ENCODE assay signal across 34 cellular contexts in genomic region chr11:109838034-109838433, GRCh38.
"Had no signal": no experiment of that assay in that cellular context is flagged by ENCODE, and none has a peak within 500 bp of the region (broad histone marks: within the 10 kb centered on the region; RNA-seq: fewer than 3 reads in every experiment).

No MANE protein-coding gene starts in this region.

- H3K4me1 Mint-ChIP-seq: activated B cell treated with CpG ODN at 0.5 μM for 24 hours; activated CD4-positive, alpha-beta T cell treated with anti-CD3 and anti-CD28 coated beads for 36 hours; activated CD4-positive, alpha-beta T cell treated with anti-CD3 and anti-CD28 coated beads, Interleukin-2, amount 10 ng/mL, durations not matched to agents 24 days and 14 days; activated CD8-positive, alpha-beta memory T cell treated with anti-CD3 and anti-CD28 coated beads, Interleukin-2, amount 10 ng/mL, durations not matched to agents 7 days and 5 days; activated naive CD4-positive, alpha-beta T cell treated with anti-CD3 and anti-CD28 coated beads, Interleukin-2, amount 50 U/mL, for 24 hours; activated naive CD8-positive, alpha-beta T cell treated with anti-CD3 and anti-CD28 coated beads for 36 hours; activated naive CD8-positive, alpha-beta T cell treated with anti-CD3 and anti-CD28 coated beads, Interleukin-2, amount 50 U/mL, for 24 hours; T-helper 17 cell had no signal

- H3K79me2 ChIP-seq: hepatocyte had no signal

- H3K27me3 Mint-ChIP-seq: activated CD4-positive, alpha-beta T cell treated with anti-CD3 and anti-CD28 coated beads, Interleukin-2, amount 10 ng/mL, durations not matched to agents 24 days and 14 days; activated CD8-positive, alpha-beta memory T cell treated with anti-CD3 and anti-CD28 coated beads, Interleukin-2, amount 10 ng/mL, durations not matched to agents 7 days and 5 days; activated naive CD4-positive, alpha-beta T cell treated with anti-CD3 and anti-CD28 coated beads, Interleukin-2, amount 50 U/mL, for 24 hours; brain; T-helper 17 cell had no signal

- H3K36me3 Mint-ChIP-seq: activated CD4-positive, alpha-beta memory T cell treated with anti-CD3 and anti-CD28 coated beads for 36 hours; activated CD8-positive, alpha-beta memory T cell treated with anti-CD3 and anti-CD28 coated beads, Interleukin-2, amount 10 ng/mL, durations not matched to agents 7 days and 5 days; activated naive CD4-positive, alpha-beta T cell treated with anti-CD3 and anti-CD28 coated beads, Interleukin-2, amount 50 U/mL, for 24 hours; activated naive CD8-positive, alpha-beta T cell treated with anti-CD3 and anti-CD28 coated beads for 36 hours; brain had no signal

- H3K27ac Mint-ChIP-seq: activated B cell treated with CpG ODN at 0.5 μM for 24 hours; activated CD4-positive, alpha-beta memory T cell treated with anti-CD3 and anti-CD28 coated beads for 36 hours; activated CD4-positive, alpha-beta T cell treated with anti-CD3 and anti-CD28 coated beads for 36 hours; activated CD4-positive, alpha-beta T cell treated with anti-CD3 and anti-CD28 coated beads, Interleukin-2, amount 10 ng/mL, durations not matched to agents 24 days and 14 days; activated CD8-positive, alpha-beta memory T cell treated with anti-CD3 and anti-CD28 coated beads, Interleukin-2, amount 10 ng/mL, durations not matched to agents 7 days and 5 days; activated CD8-positive, alpha-beta T cell treated with anti-CD3 and anti-CD28 coated beads, Interleukin-2, amount 10 ng/mL, durations not matched to agents 7 days and 5 days; activated naive CD4-positive, alpha-beta T cell treated with anti-CD3 and anti-CD28 coated beads for 36 hours; activated naive CD4-positive, alpha-beta T cell treated with anti-CD3 and anti-CD28 coated beads, Interleukin-2, amount 50 U/mL, for 24 hours; activated naive CD8-positive, alpha-beta T cell treated with anti-CD3 and anti-CD28 coated beads for 36 hours; activated naive CD8-positive, alpha-beta T cell treated with anti-CD3 and anti-CD28 coated beads, Interleukin-2, amount 50 U/mL, for 24 hours; activated T-helper 1 cell treated with anti-CD3 and anti-CD28 coated beads, Interleukin-12 subunit alpha, Interleukin-12 subunit beta, Interleukin-2, Interleukin-4 antibody, amounts not matched to agents 30 ng/mL and 10 ng/mL and 1 ng/mL, durations not matched to agents 14 hours and 24 hours and 36 hours; activated T-helper 2 cell treated with anti-CD3 and anti-CD28 coated beads, Interferon-gamma antibody, Interleukin-2, Interleukin-4, amounts not matched to agents 10 μg/mL and 5 μg/mL and 100 μg/mL, durations not matched to agents 14 hours and 24 hours and 36 hours; T-helper 17 cell; T-helper 2 cell treated with Interferon-gamma antibody and Interleukin-4, amounts not matched to agents 5 μg/mL and 100 μg/mL, for 36 hours had no signal

- H2AFZ ChIP-seq: hepatocyte had no signal

- H3K4me1 ChIP-seq: ascending aorta, breast epithelium, colonic mucosa, esophagus squamous epithelium, foreskin keratinocyte, gastrocnemius medialis, heart right ventricle had no signal

- H3K27ac ChIP-seq: ascending aorta, breast epithelium, cardiac muscle cell, colonic mucosa, epithelial cell of prostate, esophagus squamous epithelium, foreskin keratinocyte, gastrocnemius medialis, heart right ventricle, hepatocyte, WERI-Rb-1 had no signal

- DNase-seq: activated B cell treated with CpG ODN at 0.5 μM for 24 hours; activated CD4-positive, alpha-beta memory T cell treated with anti-CD3 and anti-CD28 coated beads for 36 hours; activated CD4-positive, alpha-beta T cell treated with anti-CD3 and anti-CD28 coated beads for 36 hours; activated CD4-positive, alpha-beta T cell treated with anti-CD3 and anti-CD28 coated beads, Interleukin-2, amount 10 ng/mL, durations not matched to agents 24 days and 14 days; activated CD8-positive, alpha-beta memory T cell treated with anti-CD3 and anti-CD28 coated beads, Interleukin-2, amount 10 ng/mL, durations not matched to agents 7 days and 5 days; activated CD8-positive, alpha-beta memory T cell treated with anti-CD3 and anti-CD28 coated beads, Interleukin-2, amount 50 U/mL, for 4 hours; activated CD8-positive, alpha-beta T cell treated with anti-CD3 and anti-CD28 coated beads, Interleukin-2, amount 10 ng/mL, durations not matched to agents 7 days and 5 days; activated effector memory CD4-positive, alpha-beta T cell treated with anti-CD3 and anti-CD28 coated beads, Interleukin-2, amount 50 U/mL, for 16 hours; activated naive CD4-positive, alpha-beta T cell treated with anti-CD3 and anti-CD28 coated beads for 36 hours; activated naive CD8-positive, alpha-beta T cell treated with anti-CD3 and anti-CD28 coated beads for 36 hours; activated naive CD8-positive, alpha-beta T cell treated with anti-CD3 and anti-CD28 coated beads, Interleukin-2, amount 50 U/mL, for 24 hours; activated T-cell treated with anti-CD3 and anti-CD28 coated beads, Interleukin-2, amount 50 U/mL, for 1 hour; activated T-cell treated with anti-CD3 and anti-CD28 coated beads, Interleukin-2, amount 50 U/mL, for 48 hours; central memory CD4-positive, alpha-beta T cell; cerebellar nuclear complex; colonic mucosa; effector CD8-positive, alpha-beta T cell; esophagus squamous epithelium; foreskin keratinocyte; gastrocnemius medialis; heart right ventricle; T-helper 17 cell; T1000; WERI-Rb-1 had no signal

- H3K4me3 ChIP-seq: ascending aorta, breast epithelium, cardiac muscle cell, colonic mucosa, esophagus squamous epithelium, gastrocnemius medialis, heart right ventricle, hepatocyte had no signal

- H3K9me3 Mint-ChIP-seq: activated B cell treated with CpG ODN at 0.5 μM for 24 hours; activated CD4-positive, alpha-beta memory T cell treated with anti-CD3 and anti-CD28 coated beads for 36 hours; activated CD4-positive, alpha-beta T cell treated with anti-CD3 and anti-CD28 coated beads, Interleukin-2, amount 10 ng/mL, durations not matched to agents 24 days and 14 days; activated naive CD4-positive, alpha-beta T cell treated with anti-CD3 and anti-CD28 coated beads for 36 hours; activated naive CD4-positive, alpha-beta T cell treated with anti-CD3 and anti-CD28 coated beads, Interleukin-2, amount 50 U/mL, for 24 hours; activated naive CD8-positive, alpha-beta T cell treated with anti-CD3 and anti-CD28 coated beads for 36 hours; activated T-helper 1 cell treated with anti-CD3 and anti-CD28 coated beads, Interleukin-12 subunit alpha, Interleukin-12 subunit beta, Interleukin-2, Interleukin-4 antibody, amounts not matched to agents 30 ng/mL and 10 ng/mL and 1 ng/mL, durations not matched to agents 14 hours and 24 hours and 36 hours; activated T-helper 2 cell treated with anti-CD3 and anti-CD28 coated beads, Interferon-gamma antibody, Interleukin-2, Interleukin-4, amounts not matched to agents 10 μg/mL and 5 μg/mL and 100 μg/mL, durations not matched to agents 14 hours and 24 hours and 36 hours; T-helper 2 cell treated with Interferon-gamma antibody and Interleukin-4, amounts not matched to agents 5 μg/mL and 100 μg/mL, for 36 hours had no signal

- H3K27me3 ChIP-seq: ascending aorta, breast epithelium, cardiac muscle cell, colonic mucosa, esophagus squamous epithelium, foreskin keratinocyte, gastrocnemius medialis, heart right ventricle, hepatocyte had no signal

- H3K36me3 ChIP-seq: ascending aorta, breast epithelium, cardiac muscle cell, colonic mucosa, esophagus squamous epithelium, gastrocnemius medialis, heart right ventricle, WERI-Rb-1 had no signal

- H3K9me3 ChIP-seq: ascending aorta, breast epithelium, colonic mucosa, esophagus squamous epithelium, gastrocnemius medialis, heart right ventricle had no signal

- H3K4me2 ChIP-seq: hepatocyte had no signal

- H3K4me3 Mint-ChIP-seq: activated B cell treated with CpG ODN at 0.5 μM for 24 hours; activated CD4-positive, alpha-beta memory T cell treated with anti-CD3 and anti-CD28 coated beads for 36 hours; activated CD4-positive, alpha-beta T cell treated with anti-CD3 and anti-CD28 coated beads for 36 hours; activated CD4-positive, alpha-beta T cell treated with anti-CD3 and anti-CD28 coated beads, Interleukin-2, amount 10 ng/mL, durations not matched to agents 24 days and 14 days; activated CD8-positive, alpha-beta memory T cell treated with anti-CD3 and anti-CD28 coated beads, Interleukin-2, amount 10 ng/mL, durations not matched to agents 7 days and 5 days; activated CD8-positive, alpha-beta T cell treated with anti-CD3 and anti-CD28 coated beads, Interleukin-2, amount 10 ng/mL, durations not matched to agents 7 days and 5 days; activated naive CD4-positive, alpha-beta T cell treated with anti-CD3 and anti-CD28 coated beads for 36 hours; activated naive CD4-positive, alpha-beta T cell treated with anti-CD3 and anti-CD28 coated beads, Interleukin-2, amount 50 U/mL, for 24 hours; activated naive CD8-positive, alpha-beta T cell treated with anti-CD3 and anti-CD28 coated beads for 36 hours; activated naive CD8-positive, alpha-beta T cell treated with anti-CD3 and anti-CD28 coated beads, Interleukin-2, amount 50 U/mL, for 24 hours; activated T-helper 1 cell treated with anti-CD3 and anti-CD28 coated beads, Interleukin-12 subunit alpha, Interleukin-12 subunit beta, Interleukin-2, Interleukin-4 antibody, amounts not matched to agents 30 ng/mL and 10 ng/mL and 1 ng/mL, durations not matched to agents 14 hours and 24 hours and 36 hours; brain; T-helper 17 cell; T-helper 2 cell treated with Interferon-gamma antibody and Interleukin-4, amounts not matched to agents 5 μg/mL and 100 μg/mL, for 36 hours had no signal
